In the genomic region with DNA sequence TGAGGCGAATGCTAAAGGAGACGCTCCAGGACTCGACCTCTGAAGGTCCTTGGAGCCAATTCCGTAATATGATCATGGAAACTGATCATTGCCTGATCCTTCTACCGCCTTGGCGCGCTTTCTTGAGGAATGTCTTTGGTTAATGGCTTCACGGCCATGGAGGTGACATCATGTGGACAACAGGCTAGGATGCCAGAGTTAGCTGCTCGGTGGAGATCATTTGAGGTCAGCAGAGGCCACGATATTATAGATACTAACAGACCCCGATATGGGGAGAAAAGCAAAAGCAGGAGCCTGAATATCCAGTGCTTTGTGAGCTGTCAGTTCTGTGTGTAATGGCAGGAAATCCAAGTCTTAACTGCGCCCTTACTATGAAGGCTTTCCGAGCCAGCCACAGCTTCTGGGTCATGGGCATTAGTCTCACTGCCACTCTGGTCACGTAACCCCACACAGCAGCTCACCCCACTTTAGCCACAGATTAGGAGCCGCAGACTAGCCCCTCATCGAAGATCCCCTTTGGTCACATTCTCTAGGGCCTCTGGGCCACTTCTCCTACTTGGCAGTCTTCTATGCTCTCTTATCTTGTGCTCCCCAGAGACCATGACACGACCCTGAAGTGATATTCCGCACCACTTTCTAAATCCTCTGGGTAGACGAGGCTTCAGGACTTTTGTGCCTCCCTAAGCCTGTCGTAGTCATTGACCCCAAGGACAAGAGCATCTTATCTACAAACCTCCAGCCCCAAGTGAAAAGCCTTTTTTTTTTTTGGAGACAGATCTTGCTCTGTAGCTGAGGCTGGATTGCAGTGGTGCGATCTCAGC, we compare ENCODE assay signal across 8 cellular contexts. TPM values are rescaled to one million over a fixed set of nuclear protein-coding genes. Genes with fewer than 3 reads are reported as not detected.
DNase-seq lines count a peak whose midpoint lies in the region; ATAC-seq, FAIRE-seq and TF ChIP-seq lines count a peak whose summit lies in the region.

No MANE protein-coding gene starts in this region.

- H3K36me3 ChIP-seq in ES-I3 (ENCODE audit: insufficient read depth, low read length) = peaks cover 16% of the 10 kb centered on the region
- peaks cover 2 to 14% (median 8%) of the 10 kb centered on the region in 4 experiments; a peak in 5 of 8 replicates for H3K36me3 ChIP-seq in H1 (ENCODE audit: control insufficient read depth in 2 of 4, insufficient read depth in 4 of 4, low read length in 3 of 4)

- H2BK12ac ChIP-seq in H1 (ENCODE audit: low read depth, low read length) = peak overlapping the region; percentile 77; the same call in 1 of the 2 replicates

- no peaks in the 10 kb centered on the region for H3K27me3 ChIP-seq in H1 (replicated peaks in 1 of 4; ENCODE audit: control insufficient read depth in 3 of 4, extremely low read depth in 1 of 4, insufficient read depth in 3 of 4, low read length in 3 of 4)

- no peak overlapping the region for H2BK15ac ChIP-seq in H1 (ENCODE audit: low read length)

- peak overlapping the region; percentile 63; the same call in 1 of the 2 replicates for H4K8ac ChIP-seq in H1 (ENCODE audit: extremely low read depth, insufficient read depth, low read length)

- no peaks in the 10 kb centered on the region for H3K9me3 Mint-ChIP-seq in naive thymus-derived CD8-positive, alpha-beta T cell

- no peak overlapping the region for H4K91ac ChIP-seq in H1 (replicated peaks; ENCODE audit: insufficient read length, low read length)

- H3K27ac ChIP-seq in H1 (ENCODE audit: low read depth, low read length) = peak overlapping the region; percentile 78

- DNase-seq in OCI-M2 (lab: John Stamatoyannopoulos, UW; ENCODE audit: unreplicated experiment) (peak; percentile 52), H1 (ENCODE audit: low read depth in 1 of 2, low spot score in 2 of 2) (peak in 1 of 2 experiments; percentile 46), RCC 7860 (ENCODE audit: low spot score) (no peak), putamen (ENCODE audit: low spot score) (no peak)
- no peak for DNase-seq in naive thymus-derived CD8-positive, alpha-beta T cell

- peaks cover 5% of the 10 kb centered on the region for H3K4me1 ChIP-seq in ES-I3 (ENCODE audit: insufficient read depth, low read length)
- H3K4me1 ChIP-seq in H1 (replicated peaks in 1 of 4; ENCODE audit: control insufficient read depth in 3 of 4, insufficient read depth in 4 of 4, low read length in 3 of 4) = peaks cover 0 to 9% (median 2%) of the 10 kb centered on the region in 4 experiments; a peak in 4 of 7 replicates

- no peak overlapping the region for H3K56ac ChIP-seq in H1 (replicated peaks; ENCODE audit: insufficient read length, low read depth, low read length)

- no peak overlapping the region for H2BK20ac ChIP-seq in H1 (ENCODE audit: low read length)

- peak overlapping the region; percentile 86 for H3K18ac ChIP-seq in H1 (ENCODE audit: extremely low read depth, low read length)

- peak overlapping the region; percentile 10 for H4K5ac ChIP-seq in H1 (ENCODE audit: insufficient read length, low read depth, low read length)

- H3K4me1 Mint-ChIP-seq in naive thymus-derived CD8-positive, alpha-beta T cell = peaks cover 22 to 66% (median 58%) of the 10 kb centered on the region in 4 donors

- no peak overlapping the region for H3K14ac ChIP-seq in H1 (ENCODE audit: insufficient read length)

- CTCF ChIA-PET in H1 (lab: Charles Lee; ENCODE audit: partially characterized antibody) = interaction anchor here (0.5 to 1.6 kb wide), 6 partner anchors 22 to 1902 kb away, joined by 3 to 4 read pairs (median 3); partner anchors contain the start of gene SMARCC2

- POLR2A ChIA-PET in H1 (lab: Charles Lee; ENCODE audit: partially characterized antibody) = interaction anchor here (0.7 to 2.1 kb wide), 13 partner anchors 17 to 184 kb away, joined by 3 to 14 read pairs (median 4); partner anchors contain the start of genes ANKRD52, COQ10A, IL23A and PAN2
- POLR2A ChIA-PET in naive thymus-derived CD8-positive, alpha-beta T cell (lab: Charles Lee) = interaction anchor here (0.7 to 2.1 kb wide), 9 partner anchors 9 to 472 kb away, joined by 3 to 8 read pairs (median 5); partner anchors contain the start of genes ANKRD52, DNAJC14, IL23A and RPL41

- peak overlapping the region; percentile 92 to 98 (median 94) for H3K4me3 Mint-ChIP-seq in naive thymus-derived CD8-positive, alpha-beta T cell

- FAIRE-seq in H1 (lab: Jason Lieb, UNC) (no peak), RCC 7860 (lab: Jason Lieb, UNC) (no peak)

- no peak for ATAC-seq in naive thymus-derived CD8-positive, alpha-beta T cell
- ATAC-seq in GM19455 (IDR thresholded peaks at IDR 0.05; ENCODE audit: unreplicated experiment) (no peak), GM21786 (IDR thresholded peaks at IDR 0.05; ENCODE audit: unreplicated experiment) (no peak)

- TF ChIP-seq RAD21 in H1 (IDR thresholded peaks at IDR 0.05 in 1 of 2, conservative IDR thresholded peaks at IDR 0.05 in 1 of 2; ENCODE audit: low read depth in 2 of 2, low read length in 2 of 2) = no peak

- H3K27me3 Mint-ChIP-seq in naive thymus-derived CD8-positive, alpha-beta T cell = no peaks in the 10 kb centered on the region

- H2AFZ ChIP-seq in H1 (ENCODE audit: low read length) = no peak overlapping the region

- no peak overlapping the region for H3K23ac ChIP-seq in H1 (ENCODE audit: insufficient read length)

- H3K9me3 ChIP-seq in ES-I3 (ENCODE audit: control insufficient read depth, insufficient read depth, low read length) (no peaks in the 10 kb centered on the region), H1 (ENCODE audit: insufficient read depth in 2 of 2, low read depth in 1 of 2, low read length in 1 of 2) (no peaks in the 10 kb centered on the region)

- TF ChIP-seq CTCF in H1 (IDR thresholded peaks at IDR 0.05; ENCODE audit: control extremely low read depth in 1 of 3, insufficient read depth in 1 of 3, low read depth in 1 of 3, low read length in 3 of 3) = no peak

- 60% methylated on average over 20 of the region's 21 CpGs; no CpG with 5 or more reads in 1 of the 2 experiments for WGBS in H1 (ENCODE audit: extremely low coverage in 1 of 2, insufficient coverage in 1 of 2, insufficient read length in 1 of 2, insufficient replicate concordance in 2 of 2, low coverage in 1 of 2, low lambda C conversion rate in 2 of 2, missing lambda C conversion rate in 1 of 2), 2 experiments

- peak overlapping the region; percentile 86 for H2BK5ac ChIP-seq in H1 (ENCODE audit: low read depth, low read length)

- H3K23me2 ChIP-seq in H1 (ENCODE audit: low read depth, low read length) = peaks cover 3% of the 10 kb centered on the region; the same call in 1 of the 2 replicates

- peak; percentile 23 to 67; a peak in 2 of 3 replicates for TF ChIP-seq POLR2A in H1 (IDR thresholded peaks at IDR 0.05; ENCODE audit: control extremely low read depth in 1 of 2, low read depth in 2 of 2, low read length in 2 of 2)

- no peak overlapping the region for H2BK120ac ChIP-seq in H1 (replicated peaks; ENCODE audit: low read depth, low read length)

- no peaks in the 10 kb centered on the region for H3K79me1 ChIP-seq in H1 (ENCODE audit: low read depth, low read length)

- peak overlapping the region; percentile 82 to 89 for H3K4me2 ChIP-seq in H1 (ENCODE audit: insufficient read depth in 1 of 2, low read depth in 2 of 2, low read length in 2 of 2)

- H3K79me2 ChIP-seq in H1 (ENCODE audit: control insufficient read depth in 1 of 2, insufficient read depth in 2 of 2, low read length in 2 of 2) = peaks cover 12 to 38% of the 10 kb centered on the region in 2 experiments

- peaks cover 0 to 2% of the 10 kb centered on the region in 2 experiments for H4K20me1 ChIP-seq in H1 (replicated peaks in 1 of 2; ENCODE audit: control insufficient read depth in 1 of 2, insufficient read depth in 2 of 2, low read length in 2 of 2)

- peak overlapping the region; percentile 34 to 99 (median 96); a peak in 7 of 8 replicates for H3K4me3 ChIP-seq in H1 (ENCODE audit: extremely low read depth in 1 of 4, insufficient read depth in 2 of 4, low read depth in 3 of 4, low read length in 4 of 4)

- TF ChIP-seq EP300 in H1 (IDR thresholded peaks at IDR 0.05; ENCODE audit: borderline replicate concordance in 1 of 2, low read depth in 2 of 2, low read length in 2 of 2) = no peak

- no peak overlapping the region for H2AK5ac ChIP-seq in H1 (ENCODE audit: low read depth, low read length)

- H3K9ac ChIP-seq in ES-I3 (ENCODE audit: low read depth, low read length) (peak overlapping the region; percentile 95), H1 (replicated peaks in 1 of 4; ENCODE audit: extremely low read depth in 1 of 4, low read depth in 3 of 4, low read length in 3 of 4) (peak overlapping the region in 3 of 4 experiments; percentile 0 to 71 (median 49); a peak in 3 of 7 replicates)

- H3K36me3 Mint-ChIP-seq in naive thymus-derived CD8-positive, alpha-beta T cell = peaks cover 0 to 29% (median 0%) of the 10 kb centered on the region in 3 donors

- H3K4ac ChIP-seq in H1 (replicated peaks; ENCODE audit: insufficient read length, low read depth, low read length) = no peak overlapping the region

- peak overlapping the region; percentile 94 to 99 (median 98) for H3K27ac Mint-ChIP-seq in naive thymus-derived CD8-positive, alpha-beta T cell

RNA-seq across cellular contexts. Expression of gene CS, which starts 0.7 kb away (rescaled TPM):
- 238 and 243 TPM in 2 replicates for total RNA-seq in H1 (2021; fragmentation: NEBNext Ultra II Directional; extraction: Animal tissue kit (Norgen Biotek cat#: 25700))
- 82.4 and 96.6 TPM in 2 replicates for polyA plus RNA-seq in H1 (2011; rRNA removed)
- polyA plus RNA-seq in H1 (2011; cell fraction: cytosol; rRNA removed) = 77.5 TPM
- polyA plus RNA-seq in H1 (2011; cell fraction: nucleus; rRNA removed) = 99.6 TPM
- polyA plus RNA-seq in H1 (2012, experiment 1 of 2) = 136 to 173 TPM (median 157 TPM) in 4 replicates
- 85.2 TPM for polyA plus RNA-seq in H1 (2012, experiment 2 of 2)
- 113 TPM for polyA plus RNA-seq in H1 (2013, experiment 1 of 2)
- 107 TPM for polyA plus RNA-seq in H1 (2013, experiment 2 of 2)
- polyA minus RNA-seq in H1 (2011; rRNA and poly(A)+ RNA removed) = 145 and 180 TPM in 2 replicates
- 183 TPM for polyA minus RNA-seq in H1 (2011; cell fraction: cytosol; rRNA and poly(A)+ RNA removed)
- 126 TPM for polyA minus RNA-seq in H1 (2011; cell fraction: nucleus; rRNA and poly(A)+ RNA removed)
- total RNA-seq in naive thymus-derived CD8-positive, alpha-beta T cell = 100 to 1,000 TPM; 115 to 127 TPM
- polyA plus RNA-seq in naive thymus-derived CD8-positive, alpha-beta T cell = 10 to 100 TPM; 48.3 to 68.8 (median 50.2) TPM

RNA-seq across cellular contexts. Expression of gene CNPY2, which starts 14.9 kb away (rescaled TPM):
- 195 and 203 TPM in 2 replicates for total RNA-seq in H1 (2021; fragmentation: NEBNext Ultra II Directional; extraction: Animal tissue kit (Norgen Biotek cat#: 25700))
- polyA plus RNA-seq in H1 (2011; rRNA removed) = 222 and 281 TPM in 2 replicates
- polyA plus RNA-seq in H1 (2011; cell fraction: cytosol; rRNA removed) = 271 TPM
- 153 TPM for polyA plus RNA-seq in H1 (2011; cell fraction: nucleus; rRNA removed)
- 233 to 359 TPM (median 237 TPM) in 4 replicates for polyA plus RNA-seq in H1 (2012, experiment 1 of 2)
- polyA plus RNA-seq in H1 (2012, experiment 2 of 2) = 156 TPM
- polyA plus RNA-seq in H1 (2013, experiment 1 of 2) = 307 TPM
- 332 TPM for polyA plus RNA-seq in H1 (2013, experiment 2 of 2)
- polyA minus RNA-seq in H1 (2011; rRNA and poly(A)+ RNA removed) = 158 and 191 TPM in 2 replicates
- 66.9 TPM for polyA minus RNA-seq in H1 (2011; cell fraction: cytosol; rRNA and poly(A)+ RNA removed)
- 67.8 TPM for polyA minus RNA-seq in H1 (2011; cell fraction: nucleus; rRNA and poly(A)+ RNA removed)
- 10 to 100 TPM; 79.9 to 85.6 TPM for total RNA-seq in naive thymus-derived CD8-positive, alpha-beta T cell
- 100 to 1,000 TPM; 173 to 196 (median 179) TPM for polyA plus RNA-seq in naive thymus-derived CD8-positive, alpha-beta T cell

RNA-seq across cellular contexts. Expression of gene PAN2, which starts 32.9 kb away (rescaled TPM):
- 30.5 and 36.7 TPM in 2 replicates for total RNA-seq in H1 (2021; fragmentation: NEBNext Ultra II Directional; extraction: Animal tissue kit (Norgen Biotek cat#: 25700))
- polyA plus RNA-seq in H1 (2011; rRNA removed) = 29.6 and 37.1 TPM in 2 replicates
- 31.4 TPM for polyA plus RNA-seq in H1 (2011; cell fraction: cytosol; rRNA removed)
- polyA plus RNA-seq in H1 (2011; cell fraction: nucleus; rRNA removed) = 207 TPM
- polyA plus RNA-seq in H1 (2012, experiment 1 of 2) = 33.7 to 38.9 TPM (median 37.7 TPM) in 4 replicates
- 4.7 TPM for polyA plus RNA-seq in H1 (2012, experiment 2 of 2)
- polyA plus RNA-seq in H1 (2013, experiment 1 of 2) = 18.8 TPM
- 18.6 TPM for polyA plus RNA-seq in H1 (2013, experiment 2 of 2)
- polyA minus RNA-seq in H1 (2011; rRNA and poly(A)+ RNA removed) = 37.2 and 42.7 TPM in 2 replicates
- polyA minus RNA-seq in H1 (2011; cell fraction: cytosol; rRNA and poly(A)+ RNA removed) = 15.8 TPM
- polyA minus RNA-seq in H1 (2011; cell fraction: nucleus; rRNA and poly(A)+ RNA removed) = 69.2 TPM
- 100 to 1,000 TPM; 210 to 216 TPM for total RNA-seq in naive thymus-derived CD8-positive, alpha-beta T cell
- 10 to 100 TPM; 10.5 to 11.9 (median 11.0) TPM for polyA plus RNA-seq in naive thymus-derived CD8-positive, alpha-beta T cell

RNA-seq across cellular contexts. Expression of gene COQ10A, which starts 34.1 kb away (rescaled TPM):
- total RNA-seq in H1 (2021; fragmentation: NEBNext Ultra II Directional; extraction: Animal tissue kit (Norgen Biotek cat#: 25700)) = 21.8 and 22.8 TPM in 2 replicates
- 39.5 and 42.9 TPM in 2 replicates for polyA plus RNA-seq in H1 (2011; rRNA removed)
- polyA plus RNA-seq in H1 (2011; cell fraction: cytosol; rRNA removed) = 53.3 TPM
- polyA plus RNA-seq in H1 (2011; cell fraction: nucleus; rRNA removed) = 48.1 TPM
- polyA plus RNA-seq in H1 (2012, experiment 1 of 2) = 24.5 to 27.2 TPM (median 25.7 TPM) in 4 replicates
- polyA plus RNA-seq in H1 (2012, experiment 2 of 2) = 19.3 TPM
- 22.4 TPM for polyA plus RNA-seq in H1 (2013, experiment 1 of 2)
- polyA plus RNA-seq in H1 (2013, experiment 2 of 2) = 20.7 TPM
- polyA minus RNA-seq in H1 (2011; rRNA and poly(A)+ RNA removed) = 28.1 and 29.9 TPM in 2 replicates
- 13.4 TPM for polyA minus RNA-seq in H1 (2011; cell fraction: cytosol; rRNA and poly(A)+ RNA removed)
- polyA minus RNA-seq in H1 (2011; cell fraction: nucleus; rRNA and poly(A)+ RNA removed) = 21.5 TPM
- total RNA-seq in naive thymus-derived CD8-positive, alpha-beta T cell = 10 to 100 TPM; 37.7 to 39.0 TPM
- 10 to 100 TPM in 1 of 3 donors, 1 to 10 TPM in 2; 7.4 to 15.7 (median 9.6) TPM for polyA plus RNA-seq in naive thymus-derived CD8-positive, alpha-beta T cell

RNA-seq across cellular contexts. Expression of gene IL23A, which starts 37.8 kb away (rescaled TPM):
- 1.4 and 2.3 TPM in 2 replicates for total RNA-seq in H1 (2021; fragmentation: NEBNext Ultra II Directional; extraction: Animal tissue kit (Norgen Biotek cat#: 25700))
- 2.6 and 3.6 TPM in 2 replicates for polyA plus RNA-seq in H1 (2011; rRNA removed)
- polyA plus RNA-seq in H1 (2011; cell fraction: cytosol; rRNA removed) = 2.3 TPM
- polyA plus RNA-seq in H1 (2011; cell fraction: nucleus; rRNA removed) = 3.0 TPM
- polyA plus RNA-seq in H1 (2012, experiment 1 of 2) = 1.7 to 2.7 TPM (median 2.1 TPM) in 4 replicates
- 2.6 TPM for polyA plus RNA-seq in H1 (2012, experiment 2 of 2)
- polyA plus RNA-seq in H1 (2013, experiment 1 of 2) = 2.9 TPM
- 3.7 TPM for polyA plus RNA-seq in H1 (2013, experiment 2 of 2)
- 0.85 and 1.1 TPM in 2 replicates for polyA minus RNA-seq in H1 (2011; rRNA and poly(A)+ RNA removed)
- not detected for polyA minus RNA-seq in H1 (2011; cell fraction: cytosol; rRNA and poly(A)+ RNA removed)
- 1.3 TPM for polyA minus RNA-seq in H1 (2011; cell fraction: nucleus; rRNA and poly(A)+ RNA removed)
- 10 to 100 TPM; 32.4 to 35.3 TPM for total RNA-seq in naive thymus-derived CD8-positive, alpha-beta T cell
- 10 to 100 TPM; 12.3 to 16.6 (median 16.2) TPM for polyA plus RNA-seq in naive thymus-derived CD8-positive, alpha-beta T cell
